ENCODE assay signal across 1 cellular context in the genomic region with DNA sequence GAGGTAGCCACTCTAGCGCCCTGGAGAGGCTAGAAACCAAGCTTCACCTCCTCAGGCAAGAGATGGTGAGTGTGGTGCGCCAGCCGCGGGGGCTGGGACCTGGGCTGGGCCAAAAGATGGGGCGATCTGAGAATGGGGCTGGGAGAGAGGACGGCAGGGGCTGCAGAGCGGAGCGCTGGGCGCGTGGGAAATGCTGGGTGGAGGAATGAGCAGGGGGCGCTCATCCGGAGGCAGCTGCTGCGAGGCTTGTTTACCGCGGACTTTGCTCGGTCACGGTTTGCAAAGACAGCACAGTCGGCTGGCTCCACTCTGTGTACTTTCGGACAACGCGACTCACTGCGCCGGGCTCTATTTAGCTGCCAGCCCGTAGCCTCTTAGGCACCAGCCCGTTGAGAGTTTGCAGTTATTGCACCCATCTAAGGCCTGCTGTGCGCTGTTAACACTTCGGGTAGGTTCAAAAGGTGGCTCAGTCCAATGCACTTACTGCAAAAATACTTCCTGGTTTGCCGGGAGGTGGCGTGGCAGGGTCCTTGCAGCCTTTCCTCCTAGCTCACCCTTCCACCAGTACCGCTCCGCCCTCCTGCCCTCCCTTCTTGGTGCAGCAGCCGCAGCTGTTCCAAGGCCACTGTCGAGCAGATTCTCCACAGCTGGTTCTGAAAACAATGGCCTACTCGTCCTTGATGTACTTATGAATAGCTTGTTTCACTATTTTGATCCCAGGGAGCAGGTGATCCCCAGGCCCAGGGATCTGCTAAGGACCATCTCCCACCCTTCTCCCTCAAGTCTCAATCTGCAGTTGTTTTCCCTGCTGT.
TF ChIP-seq lines count a peak whose summit lies in the region.

No MANE protein-coding gene starts in this region.

TF ChIP-seq in HepG2, 621 proteins besides CTCF, POLR2A, EP300 and RAD21 (continued from another document):
- TF ChIP-seq, protein P1, sequence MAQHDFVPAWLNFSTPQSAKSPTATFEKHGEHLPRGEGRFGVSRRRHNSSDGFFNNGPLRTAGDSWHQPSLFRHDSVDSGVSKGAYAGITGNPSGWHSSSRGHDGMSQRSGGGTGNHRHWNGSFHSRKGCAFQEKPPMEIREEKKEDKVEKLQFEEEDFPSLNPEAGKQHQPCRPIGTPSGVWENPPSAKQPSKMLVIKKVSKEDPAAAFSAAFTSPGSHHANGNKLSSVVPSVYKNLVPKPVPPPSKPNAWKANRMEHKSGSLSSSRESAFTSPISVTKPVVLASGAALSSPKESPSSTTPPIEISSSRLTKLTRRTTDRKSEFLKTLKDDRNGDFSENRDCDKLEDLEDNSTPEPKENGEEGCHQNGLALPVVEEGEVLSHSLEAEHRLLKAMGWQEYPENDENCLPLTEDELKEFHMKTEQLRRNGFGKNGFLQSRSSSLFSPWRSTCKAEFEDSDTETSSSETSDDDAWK (CRISPR knock-in tag; IDR thresholded peaks at IDR 0.05) = no peak
- TF ChIP-seq PCBP1 (IDR thresholded peaks at IDR 0.05; ENCODE audit: borderline replicate concordance, low read depth, low read length) (peak; percentile 73; the same call in 1 of the 2 replicates), MED1 (CRISPR knock-in tag; IDR thresholded peaks at IDR 0.05) (peak; percentile 87), SIN3A (IDR thresholded peaks at IDR 0.05; ENCODE audit: borderline replicate concordance, low read depth, low read length) (0 out of 2 replicates have a peak, but pooled peaks have one; percentile 51), MEF2D (CRISPR knock-in tag; IDR thresholded peaks at IDR 0.05) (0 out of 2 replicates have a peak, but pooled peaks have one; percentile 67), SOX6 (IDR thresholded peaks at IDR 0.05) (no peak), SOX6 (CRISPR knock-in tag; IDR thresholded peaks at IDR 0.05) (peak; percentile 93), ZNF788 (CRISPR knock-in tag; IDR thresholded peaks at IDR 0.05; ENCODE audit: borderline replicate concordance) (peak; percentile 87), RARG (CRISPR knock-in tag; IDR thresholded peaks at IDR 0.05; ENCODE audit: low read depth) (peak; percentile 83; the same call in 1 of the 2 replicates), ZNF468 (CRISPR knock-in tag; IDR thresholded peaks at IDR 0.05) (no peak), ASH2L (IDR thresholded peaks at IDR 0.05; ENCODE audit: insufficient read length, low read depth, low read length) (peak; percentile 96), ZNF780A (CRISPR knock-in tag; IDR thresholded peaks at IDR 0.05) (peak; percentile 43; the same call in 1 of the 2 replicates), TOPORS (CRISPR knock-in tag; IDR thresholded peaks at IDR 0.05) (no peak), RARA (CRISPR knock-in tag; IDR thresholded peaks at IDR 0.05) (peak; percentile 54), HCFC1 (IDR thresholded peaks at IDR 0.05; ENCODE audit: low read depth, low read length) (0 out of 2 replicates have a peak, but pooled peaks have one; percentile 5), MYC (CRISPR knock-in tag; IDR thresholded peaks at IDR 0.05; ENCODE audit: borderline replicate concordance) (peak; percentile 92)
- TF ChIP-seq, protein P2, sequence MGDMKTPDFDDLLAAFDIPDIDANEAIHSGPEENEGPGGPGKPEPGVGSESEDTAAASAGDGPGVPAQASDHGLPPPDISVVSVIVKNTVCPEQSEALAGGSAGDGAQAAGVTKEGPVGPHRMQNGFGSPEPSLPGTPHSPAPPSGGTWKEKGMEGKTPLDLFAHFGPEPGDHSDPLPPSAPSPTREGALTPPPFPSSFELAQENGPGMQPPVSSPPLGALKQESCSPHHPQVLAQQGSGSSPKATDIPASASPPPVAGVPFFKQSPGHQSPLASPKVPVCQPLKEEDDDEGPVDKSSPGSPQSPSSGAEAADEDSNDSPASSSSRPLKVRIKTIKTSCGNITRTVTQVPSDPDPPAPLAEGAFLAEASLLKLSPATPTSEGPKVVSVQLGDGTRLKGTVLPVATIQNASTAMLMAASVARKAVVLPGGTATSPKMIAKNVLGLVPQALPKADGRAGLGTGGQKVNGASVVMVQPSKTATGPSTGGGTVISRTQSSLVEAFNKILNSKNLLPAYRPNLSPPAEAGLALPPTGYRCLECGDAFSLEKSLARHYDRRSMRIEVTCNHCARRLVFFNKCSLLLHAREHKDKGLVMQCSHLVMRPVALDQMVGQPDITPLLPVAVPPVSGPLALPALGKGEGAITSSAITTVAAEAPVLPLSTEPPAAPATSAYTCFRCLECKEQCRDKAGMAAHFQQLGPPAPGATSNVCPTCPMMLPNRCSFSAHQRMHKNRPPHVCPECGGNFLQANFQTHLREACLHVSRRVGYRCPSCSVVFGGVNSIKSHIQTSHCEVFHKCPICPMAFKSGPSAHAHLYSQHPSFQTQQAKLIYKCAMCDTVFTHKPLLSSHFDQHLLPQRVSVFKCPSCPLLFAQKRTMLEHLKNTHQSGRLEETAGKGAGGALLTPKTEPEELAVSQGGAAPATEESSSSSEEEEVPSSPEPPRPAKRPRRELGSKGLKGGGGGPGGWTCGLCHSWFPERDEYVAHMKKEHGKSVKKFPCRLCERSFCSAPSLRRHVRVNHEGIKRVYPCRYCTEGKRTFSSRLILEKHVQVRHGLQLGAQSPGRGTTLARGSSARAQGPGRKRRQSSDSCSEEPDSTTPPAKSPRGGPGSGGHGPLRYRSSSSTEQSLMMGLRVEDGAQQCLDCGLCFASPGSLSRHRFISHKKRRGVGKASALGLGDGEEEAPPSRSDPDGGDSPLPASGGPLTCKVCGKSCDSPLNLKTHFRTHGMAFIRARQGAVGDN (CRISPR knock-in tag; IDR thresholded peaks at IDR 0.05) = peak; percentile 92
- TF ChIP-seq, protein P3, sequence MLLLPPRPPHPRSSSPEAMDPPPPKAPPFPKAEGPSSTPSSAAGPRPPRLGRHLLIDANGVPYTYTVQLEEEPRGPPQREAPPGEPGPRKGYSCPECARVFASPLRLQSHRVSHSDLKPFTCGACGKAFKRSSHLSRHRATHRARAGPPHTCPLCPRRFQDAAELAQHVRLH (CRISPR knock-in tag; IDR thresholded peaks at IDR 0.05; ENCODE audit: borderline replicate concordance, low read depth) = 0 out of 2 replicates have a peak, but pooled peaks have one; percentile 66
- TF ChIP-seq, protein P4, sequence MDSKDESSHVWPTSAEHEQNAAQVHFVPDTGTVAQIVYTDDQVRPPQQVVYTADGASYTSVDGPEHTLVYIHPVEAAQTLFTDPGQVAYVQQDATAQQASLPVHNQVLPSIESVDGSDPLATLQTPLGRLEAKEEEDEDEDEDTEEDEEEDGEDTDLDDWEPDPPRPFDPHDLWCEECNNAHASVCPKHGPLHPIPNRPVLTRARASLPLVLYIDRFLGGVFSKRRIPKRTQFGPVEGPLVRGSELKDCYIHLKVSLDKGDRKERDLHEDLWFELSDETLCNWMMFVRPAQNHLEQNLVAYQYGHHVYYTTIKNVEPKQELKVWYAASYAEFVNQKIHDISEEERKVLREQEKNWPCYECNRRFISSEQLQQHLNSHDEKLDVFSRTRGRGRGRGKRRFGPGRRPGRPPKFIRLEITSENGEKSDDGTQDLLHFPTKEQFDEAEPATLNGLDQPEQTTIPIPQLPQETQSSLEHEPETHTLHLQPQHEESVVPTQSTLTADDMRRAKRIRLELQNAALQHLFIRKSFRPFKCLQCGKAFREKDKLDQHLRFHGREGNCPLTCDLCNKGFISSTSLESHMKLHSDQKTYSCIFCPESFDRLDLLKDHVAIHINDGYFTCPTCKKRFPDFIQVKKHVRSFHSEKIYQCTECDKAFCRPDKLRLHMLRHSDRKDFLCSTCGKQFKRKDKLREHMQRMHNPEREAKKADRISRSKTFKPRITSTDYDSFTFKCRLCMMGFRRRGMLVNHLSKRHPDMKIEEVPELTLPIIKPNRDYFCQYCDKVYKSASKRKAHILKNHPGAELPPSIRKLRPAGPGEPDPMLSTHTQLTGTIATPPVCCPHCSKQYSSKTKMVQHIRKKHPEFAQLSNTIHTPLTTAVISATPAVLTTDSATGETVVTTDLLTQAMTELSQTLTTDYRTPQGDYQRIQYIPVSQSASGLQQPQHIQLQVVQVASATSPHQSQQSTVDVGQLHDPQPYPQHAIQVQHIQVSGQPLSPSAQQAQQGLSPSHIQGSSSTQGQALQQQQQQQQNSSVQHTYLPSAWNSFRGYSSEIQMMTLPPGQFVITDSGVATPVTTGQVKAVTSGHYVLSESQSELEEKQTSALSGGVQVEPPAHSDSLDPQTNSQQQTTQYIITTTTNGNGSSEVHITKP (CRISPR knock-in tag; IDR thresholded peaks at IDR 0.05; ENCODE audit: low read depth) = peak; percentile 81; the same call in 1 of the 2 replicates
